Comparison of ENCODE assay signal across 1 cellular context in genomic region chr1:201689647-201690046, GRCh38.
TF ChIP-seq lines count a peak whose summit lies in the region.

No MANE protein-coding gene starts in this region.

TF ChIP-seq in neural cell, 6 proteins besides CTCF, POLR2A, EP300 and RAD21 (continued from another document):
- TF ChIP-seq REST (IDR thresholded peaks at IDR 0.05; ENCODE audit: borderline replicate concordance) (no peak), EZH2 (IDR thresholded peaks at IDR 0.05; ENCODE audit: borderline replicate concordance, insufficient read depth, low read length, poor library complexity, severe bottlenecking) (no peak), SMC3 (conservative IDR thresholded peaks at IDR 0.05; ENCODE audit: poor library complexity) (no peak)
